21 cellular contexts compared by ENCODE assay signal in genomic region chr11:132051704-132052103, GRCh38.
DNase-seq lines count a peak whose midpoint lies in the region; ATAC-seq lines count a peak whose summit lies in the region.
"Had no signal": no experiment of that assay in that cellular context is flagged by ENCODE, and none has a peak within 500 bp of the region (broad histone marks: within the 10 kb centered on the region; RNA-seq: fewer than 3 reads in every experiment).

No MANE protein-coding gene starts in this region.

- no peak overlapping the region for H3K23ac ChIP-seq in mesenchymal stem cell (ENCODE audit: low read length in 2 of 2)

- H2AK5ac ChIP-seq in mesenchymal stem cell (ENCODE audit: low read length, severe bottlenecking): peak overlapping the region; percentile 51

- peak; percentile 99 for DNase-seq in G401 (ENCODE audit: low spot score)
- peak; percentile 98 for DNase-seq in cerebellar cortex (ENCODE audit: low spot score)
- no peak for DNase-seq in mesenchymal stem cell
- DNase-seq in activated effector memory CD4-positive, alpha-beta T cell treated with anti-CD3 and anti-CD28 coated beads, Interleukin-2, amount 50 U/mL, for 16 hours: no peak
- no peak for DNase-seq in HPDE6-E6E7 (ENCODE audit: extremely low spot score)
- DNase-seq: CD4-positive, alpha-beta memory T cell; COR-L47; DMS53; GDM1; HCEC 1CT; NCI-H1048; NCI-H1417 treated with DMSO at 0.1 percent for 48 hours; NCI-H1694 treated with DMSO at 0.1 percent for 48 hours; NCI-H2081; NCI-H2227 treated with DMSO at 0.1 percent for 48 hours; NCI-H526 treated with DMSO at 0.1 percent for 48 hours; RPMI8226; SHP77 had no signal

- in situ Hi-C loops in G401 (cut with HindIII; ENCODE audit: low sequenced_read_pairs): no loop called here

- peak overlapping the region; percentile 65 for H3K27ac ChIP-seq in mesenchymal stem cell (ENCODE audit: low read length, poor library complexity, severe bottlenecking)
- H3K27ac ChIP-seq: KMS-11 had no signal

- H2BK12ac ChIP-seq in mesenchymal stem cell (ENCODE audit: low read length in 2 of 2): peak overlapping the region; percentile 23 to 80

- H2BK5ac ChIP-seq in mesenchymal stem cell (ENCODE audit: low read depth, low read length, poor library complexity, severe bottlenecking): no peak overlapping the region

- no peak overlapping the region for H3K9ac ChIP-seq in mesenchymal stem cell (ENCODE audit: low read length)
- H3K9ac ChIP-seq in skeletal muscle satellite cell (ENCODE audit: low read depth, low read length): peak overlapping the region; percentile 63
- H3K9ac ChIP-seq: KMS-11 had no signal

- H3K18ac ChIP-seq in mesenchymal stem cell (ENCODE audit: low read depth in 1 of 2, low read length in 2 of 2): peak overlapping the region in 1 of 2 experiments; percentile 58

- no peak for ATAC-seq in GM19467 (IDR thresholded peaks at IDR 0.05; ENCODE audit: unreplicated experiment)

- no peak overlapping the region for H3K14ac ChIP-seq in mesenchymal stem cell (ENCODE audit: low read length in 2 of 2)

- H2AFZ ChIP-seq in mesenchymal stem cell (ENCODE audit: low read depth, low read length): no peak overlapping the region

- H3K4me2 ChIP-seq in mesenchymal stem cell (ENCODE audit: low read length, poor library complexity, severe bottlenecking): no peak overlapping the region
- H3K4me2 ChIP-seq in skeletal muscle satellite cell (ENCODE audit: low read length): no peak overlapping the region
- H3K4me2 ChIP-seq: KMS-11 had no signal

- H4K8ac ChIP-seq in mesenchymal stem cell (ENCODE audit: low read length): no peak overlapping the region

- H4K91ac ChIP-seq in mesenchymal stem cell (ENCODE audit: low read length): peak overlapping the region; percentile 80

- H3K9me3 ChIP-seq in mesenchymal stem cell (ENCODE audit: control insufficient read depth, low read length): no peaks in the 10 kb centered on the region
- no peaks in the 10 kb centered on the region for H3K9me3 ChIP-seq in skeletal muscle satellite cell (replicated peaks; ENCODE audit: low read length)

- H3K4me3 ChIP-seq in mesenchymal stem cell (ENCODE audit: insufficient read depth in 1 of 2, low read depth in 1 of 2, low read length in 2 of 2) (no peak overlapping the region), skeletal muscle satellite cell (ENCODE audit: low read length) (no peak overlapping the region)

- H3K27me3 ChIP-seq in mesenchymal stem cell (ENCODE audit: control insufficient read depth in 1 of 2, insufficient read depth in 1 of 2, low read length in 2 of 2) (no peaks in the 10 kb centered on the region), skeletal muscle satellite cell (ENCODE audit: control insufficient read depth, insufficient read depth, low read length) (no peaks in the 10 kb centered on the region)

- WGBS in mesenchymal stem cell: 90% methylated on average over 2 of the region's 2 CpGs

- H2BK15ac ChIP-seq in mesenchymal stem cell (ENCODE audit: low read depth, poor library complexity, severe bottlenecking): no peak overlapping the region

- H3K79me1 ChIP-seq in mesenchymal stem cell (replicated peaks; ENCODE audit: low read length, poor library complexity, severe bottlenecking): peaks cover 6% of the 10 kb centered on the region

- H3K4ac ChIP-seq in mesenchymal stem cell (ENCODE audit: low read depth in 1 of 2, low read length in 2 of 2): peak overlapping the region in 1 of 2 experiments; percentile 0

- peaks cover 0 to 5% of the 10 kb centered on the region in 2 experiments for H3K36me3 ChIP-seq in mesenchymal stem cell (ENCODE audit: control insufficient read depth in 1 of 2, insufficient read depth in 2 of 2, low read depth in 1 of 2, low read length in 2 of 2)
- no peaks in the 10 kb centered on the region for H3K36me3 ChIP-seq in skeletal muscle satellite cell (ENCODE audit: insufficient read depth, low read length)

- no peak overlapping the region for H2BK120ac ChIP-seq in mesenchymal stem cell (ENCODE audit: low read depth, low read length)

- peaks cover 32% of the 10 kb centered on the region for H3K4me1 ChIP-seq in mesenchymal stem cell (ENCODE audit: control insufficient read depth, insufficient read depth, low read depth, low read length)
- H3K4me1 ChIP-seq in skeletal muscle satellite cell (ENCODE audit: control insufficient read depth, insufficient read depth, low read length): peaks cover 78% of the 10 kb centered on the region

Comparison
In these comparisons a context has a peak if more than half of its experiments do, and no peak if none do; other contexts are left out.
1. DNase-seq: peak in G401 (single experiment) and cerebellar cortex (single experiment); none in mesenchymal stem cell (single experiment), activated effector memory CD4-positive, alpha-beta T cell treated with anti-CD3 and anti-CD28 coated beads, Interleukin-2, amount 50 U/mL, for 16 hours (single experiment) and HPDE6-E6E7 (single experiment).